In the genomic region with DNA sequence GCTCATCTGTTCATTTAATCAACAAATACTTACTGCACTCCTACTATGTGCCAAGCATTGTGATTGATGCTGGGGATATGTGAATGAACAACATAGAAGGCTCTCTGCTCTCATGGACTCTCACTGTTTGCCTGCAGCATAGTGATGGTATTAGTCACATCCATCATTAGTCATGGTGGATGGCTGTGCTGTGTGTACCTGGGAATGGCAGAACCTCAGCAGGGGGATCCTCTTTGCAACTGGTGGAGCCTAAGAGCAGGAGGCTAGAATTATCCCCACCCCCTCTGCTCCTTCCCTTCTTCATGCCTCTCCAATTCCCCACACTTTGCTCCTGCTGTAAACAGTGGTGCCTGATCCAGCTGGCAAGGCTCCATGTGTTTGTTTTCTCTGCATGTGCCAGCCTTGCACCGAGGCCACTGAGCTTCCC, we compare ENCODE assay signal across 8 cellular contexts. TPM values are rescaled to one million over a fixed set of nuclear protein-coding genes. Genes with fewer than 3 reads are reported as not detected.
DNase-seq lines count a peak whose midpoint lies in the region; ATAC-seq, FAIRE-seq and TF ChIP-seq lines count a peak whose summit lies in the region.

No MANE protein-coding gene starts in this region.

- H3K4me1 ChIP-seq in HepG2 (ENCODE audit: insufficient read depth, low read length): no peaks in the 10 kb centered on the region

- H3K9me3 Mint-ChIP-seq in T-helper 2 cell treated with Interferon-gamma antibody and Interleukin-4, amounts not matched to agents 5 μg/mL and 100 μg/mL, for 36 hours: no peaks in the 10 kb centered on the region

- H2AFZ ChIP-seq in HepG2 (ENCODE audit: low read length): no peak overlapping the region

- TF ChIP-seq EP300 in HepG2 (IDR thresholded peaks at IDR 0.05; ENCODE audit: low read depth in 2 of 2, low read length in 2 of 2): no peak
- TF ChIP-seq EP300 in HepG2 (CRISPR knock-in tag; IDR thresholded peaks at IDR 0.05; ENCODE audit: borderline replicate concordance): no peak

- ATAC-seq in HepG2 (peak; percentile 95), GM18502 (IDR thresholded peaks at IDR 0.05; ENCODE audit: poor library complexity, unreplicated experiment) (no peak)

- H3K27me3 ChIP-seq in HepG2 (ENCODE audit: control insufficient read depth in 1 of 2, insufficient read depth in 2 of 2, low read length in 2 of 2): peaks cover 0 to 17% of the 10 kb centered on the region in 2 experiments; a peak in 1 of 5 replicates

- POLR2A ChIA-PET in HepG2 (lab: Yijun Ruan, JAX): no interaction called here

- 0% methylated on average over 1 of the region's 1 CpG for WGBS in HepG2 (ENCODE audit: low lambda C conversion rate)

- BruUV-seq in HepG2 (replicated peaks; lab: Mats Ljungman, UMichigan): no TSS peak

- DNase-seq in COR-L47 (lab: John Stamatoyannopoulos, UW) (peak; percentile 95), NCI-H1092 treated with DMSO at 0.1 percent for 48 hours (lab: John Stamatoyannopoulos, UW) (peak; percentile 84), amniotic stem cell (lab: John Stamatoyannopoulos, UW) (peak; percentile 48), HepG2 (ENCODE audit: low spot score) (peak; percentile 58), NCI-H1048 (lab: John Stamatoyannopoulos, UW) (no peak)
- no peak for DNase-seq in T-helper 2 cell treated with Interferon-gamma antibody and Interleukin-4, amounts not matched to agents 5 μg/mL and 100 μg/mL, for 36 hours (ENCODE audit: low spot score)
- no peak for DNase-seq in activated CD8-positive, alpha-beta memory T cell treated with anti-CD3 and anti-CD28 coated beads, Interleukin-2, amount 50 U/mL, for 4 hours

- no peaks in the 10 kb centered on the region for H3K36me3 Mint-ChIP-seq in T-helper 2 cell treated with Interferon-gamma antibody and Interleukin-4, amounts not matched to agents 5 μg/mL and 100 μg/mL, for 36 hours (ENCODE audit: low read depth)

- H3K9me3 ChIP-seq in HepG2 (ENCODE audit: low read length): no peaks in the 10 kb centered on the region

- H3K4me2 ChIP-seq in HepG2 (ENCODE audit: low read depth, low read length): no peak overlapping the region

- no peak overlapping the region for H3K4me3 ChIP-seq in HepG2 (replicated peaks in 1 of 3; ENCODE audit: insufficient read depth in 1 of 3, low read depth in 2 of 3, low read length in 3 of 3)

- no peaks in the 10 kb centered on the region for H3K36me3 ChIP-seq in HepG2 (replicated peaks in 1 of 2; ENCODE audit: control insufficient read depth in 1 of 2, insufficient read depth in 2 of 2, low read length in 2 of 2)

- FAIRE-seq in HepG2 (lab: Jason Lieb, UNC): no peak

- intact Hi-C loops in HepG2 (cut with micrococcal nuclease; ENCODE audit: unreplicated experiment): no loop called here

- no peaks in the 10 kb centered on the region for H3K27me3 Mint-ChIP-seq in T-helper 2 cell treated with Interferon-gamma antibody and Interleukin-4, amounts not matched to agents 5 μg/mL and 100 μg/mL, for 36 hours (ENCODE audit: low read depth)

- TF ChIP-seq POLR2A in HepG2 (IDR thresholded peaks at IDR 0.05; ENCODE audit: insufficient read depth in 1 of 2, low read depth in 2 of 2, low read length in 2 of 2): no peak

- no peak overlapping the region for H3K27ac Mint-ChIP-seq in T-helper 2 cell treated with Interferon-gamma antibody and Interleukin-4, amounts not matched to agents 5 μg/mL and 100 μg/mL, for 36 hours

- in situ Hi-C loops in HepG2 (cut with HindIII; ENCODE audit: extremely low pct_ligation_motif_present, low pct_unique_long_range_greater_than_20kb): no loop called here

- no peaks in the 10 kb centered on the region for H4K20me1 ChIP-seq in HepG2 (ENCODE audit: insufficient read depth, low read length)

- no peaks in the 10 kb centered on the region for H3K79me2 ChIP-seq in HepG2 (ENCODE audit: insufficient read depth, low read length)

- TF ChIP-seq CTCF in HepG2 (CRISPR knock-in tag; IDR thresholded peaks at IDR 0.05): no peak

- no peak overlapping the region for H3K27ac ChIP-seq in HepG2 (ENCODE audit: extremely low read length, insufficient read depth, low read length)

- CTCF ChIA-PET in HepG2 (lab: Yijun Ruan, JAX; ENCODE audit: low intra/inter-chr PET ratio, low total read pairs): no interaction called here

- no peak overlapping the region for H3K4me3 Mint-ChIP-seq in T-helper 2 cell treated with Interferon-gamma antibody and Interleukin-4, amounts not matched to agents 5 μg/mL and 100 μg/mL, for 36 hours

- H3K4me1 Mint-ChIP-seq in T-helper 2 cell treated with Interferon-gamma antibody and Interleukin-4, amounts not matched to agents 5 μg/mL and 100 μg/mL, for 36 hours (ENCODE audit: low read depth): no peaks in the 10 kb centered on the region

- TF ChIP-seq RAD21 in HepG2 (CRISPR knock-in tag; IDR thresholded peaks at IDR 0.05): no peak

- no peak overlapping the region for H3K9ac ChIP-seq in HepG2 (ENCODE audit: insufficient read depth, low read depth, low read length)

TF ChIP-seq in HepG2, 621 proteins besides CTCF, POLR2A, EP300 and RAD21:
- TF ChIP-seq ZNF644 (CRISPR knock-in tag; IDR thresholded peaks at IDR 0.05; ENCODE audit: low read depth) (peak; percentile 58; the same call in 1 of the 2 replicates), FOSL1 (CRISPR knock-in tag; IDR thresholded peaks at IDR 0.05; ENCODE audit: borderline replicate concordance) (peak; percentile 49; the same call in 1 of the 2 replicates), TEAD3 (CRISPR knock-in tag; optimal IDR thresholded peaks at IDR 0.05; ENCODE audit: borderline replicate concordance) (peak; percentile 83), ZKSCAN1 (IDR thresholded peaks at IDR 0.05; ENCODE audit: low read length) (peak; percentile 98), JUN (CRISPR knock-in tag; IDR thresholded peaks at IDR 0.05) (peak; percentile 34; the same call in 1 of the 2 replicates), GATA4 (IDR thresholded peaks at IDR 0.05; ENCODE audit: borderline replicate concordance, low read depth) (no peak), HMGA1 (CRISPR knock-in tag; conservative IDR thresholded peaks at IDR 0.05) (no peak), FOXA1 (IDR thresholded peaks at IDR 0.05) (no peak), FOXA1 (CRISPR knock-in tag; IDR thresholded peaks at IDR 0.05) (0 out of 2 replicates have a peak, but pooled peaks have one; percentile 23), ZNF564 (CRISPR knock-in tag; IDR thresholded peaks at IDR 0.05) (no peak), FOSL2 (CRISPR knock-in tag; IDR thresholded peaks at IDR 0.05) (peak; percentile 95)
- TF ChIP-seq, protein P1, sequence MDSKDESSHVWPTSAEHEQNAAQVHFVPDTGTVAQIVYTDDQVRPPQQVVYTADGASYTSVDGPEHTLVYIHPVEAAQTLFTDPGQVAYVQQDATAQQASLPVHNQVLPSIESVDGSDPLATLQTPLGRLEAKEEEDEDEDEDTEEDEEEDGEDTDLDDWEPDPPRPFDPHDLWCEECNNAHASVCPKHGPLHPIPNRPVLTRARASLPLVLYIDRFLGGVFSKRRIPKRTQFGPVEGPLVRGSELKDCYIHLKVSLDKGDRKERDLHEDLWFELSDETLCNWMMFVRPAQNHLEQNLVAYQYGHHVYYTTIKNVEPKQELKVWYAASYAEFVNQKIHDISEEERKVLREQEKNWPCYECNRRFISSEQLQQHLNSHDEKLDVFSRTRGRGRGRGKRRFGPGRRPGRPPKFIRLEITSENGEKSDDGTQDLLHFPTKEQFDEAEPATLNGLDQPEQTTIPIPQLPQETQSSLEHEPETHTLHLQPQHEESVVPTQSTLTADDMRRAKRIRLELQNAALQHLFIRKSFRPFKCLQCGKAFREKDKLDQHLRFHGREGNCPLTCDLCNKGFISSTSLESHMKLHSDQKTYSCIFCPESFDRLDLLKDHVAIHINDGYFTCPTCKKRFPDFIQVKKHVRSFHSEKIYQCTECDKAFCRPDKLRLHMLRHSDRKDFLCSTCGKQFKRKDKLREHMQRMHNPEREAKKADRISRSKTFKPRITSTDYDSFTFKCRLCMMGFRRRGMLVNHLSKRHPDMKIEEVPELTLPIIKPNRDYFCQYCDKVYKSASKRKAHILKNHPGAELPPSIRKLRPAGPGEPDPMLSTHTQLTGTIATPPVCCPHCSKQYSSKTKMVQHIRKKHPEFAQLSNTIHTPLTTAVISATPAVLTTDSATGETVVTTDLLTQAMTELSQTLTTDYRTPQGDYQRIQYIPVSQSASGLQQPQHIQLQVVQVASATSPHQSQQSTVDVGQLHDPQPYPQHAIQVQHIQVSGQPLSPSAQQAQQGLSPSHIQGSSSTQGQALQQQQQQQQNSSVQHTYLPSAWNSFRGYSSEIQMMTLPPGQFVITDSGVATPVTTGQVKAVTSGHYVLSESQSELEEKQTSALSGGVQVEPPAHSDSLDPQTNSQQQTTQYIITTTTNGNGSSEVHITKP (CRISPR knock-in tag; IDR thresholded peaks at IDR 0.05; ENCODE audit: low read depth): peak; percentile 22; the same call in 1 of the 2 replicates

RNA-seq across cellular contexts. Expression of a gene that starts 20.5 kb away (rescaled TPM):
- not detected in 2 replicates for total RNA-seq in HepG2 (2016; rRNA removed; fragmentation: Illumina TruSeq; extraction: Trizol)
- not detected in 2 replicates for total RNA-seq in HepG2 (2016; cell fraction: cytosol; rRNA removed; fragmentation: Illumina TruSeq; extraction: Trizol; ENCODE audit: low read depth)
- not detected in 2 replicates for total RNA-seq in HepG2 (2016; cell fraction: insoluble cytoplasmic fraction; rRNA removed; fragmentation: Illumina TruSeq; extraction: Trizol)
- not detected in 2 replicates for total RNA-seq in HepG2 (2016; cell fraction: membrane; rRNA removed; fragmentation: Illumina TruSeq; extraction: Trizol)
- not detected in 2 replicates for total RNA-seq in HepG2 (2016; cell fraction: nucleus; rRNA removed; fragmentation: Illumina TruSeq; extraction: Trizol)
- polyA plus RNA-seq in HepG2 (2011; rRNA removed): 0.04 TPM in 1 of 2 replicates, not detected in the other
- polyA plus RNA-seq in HepG2 (2011; cell fraction: cytosol; rRNA removed): 0.08 TPM in 1 of 2 replicates, not detected in the other
- 0.03 and 0.05 TPM in 2 replicates for polyA plus RNA-seq in HepG2 (2011; cell fraction: nucleus; rRNA removed)
- not detected in 2 replicates for polyA plus RNA-seq in HepG2 (2012)
- polyA plus RNA-seq in HepG2 (2016; cell fraction: cytosol; fragmentation: Illumina TruSeq; extraction: Trizol; ENCODE audit: low read depth): not detected in 2 replicates
- not detected in 2 replicates for polyA plus RNA-seq in HepG2 (2016; cell fraction: insoluble cytoplasmic fraction; fragmentation: Illumina TruSeq; extraction: Trizol; ENCODE audit: low read depth)
- not detected in 2 replicates for polyA plus RNA-seq in HepG2 (2016; cell fraction: membrane; fragmentation: Illumina TruSeq; extraction: Trizol; ENCODE audit: low read depth)
- not detected in 2 replicates for polyA plus RNA-seq in HepG2 (2016; cell fraction: nucleus; fragmentation: Illumina TruSeq; extraction: Trizol; ENCODE audit: insufficient read depth, low read depth)
- 0.30 TPM in 1 of 2 replicates, not detected in the other for polyA minus RNA-seq in HepG2 (2011; rRNA and poly(A)+ RNA removed; ENCODE audit: low replicate concordance)
- polyA minus RNA-seq in HepG2 (2011; cell fraction: cytosol; rRNA and poly(A)+ RNA removed): not detected in 2 replicates
- 0.39 TPM in 1 of 2 replicates, not detected in the other for polyA minus RNA-seq in HepG2 (2011; cell fraction: nucleus; rRNA and poly(A)+ RNA removed)

Comparison
In these comparisons a context has a peak if more than half of its experiments do, and no peak if none do; other contexts are left out.
1. DNase-seq: peak in COR-L47 (single experiment), NCI-H1092 treated with DMSO at 0.1 percent for 48 hours (single experiment), amniotic stem cell (single experiment) and HepG2 (single experiment); none in NCI-H1048 (single experiment), T-helper 2 cell treated with Interferon-gamma antibody and Interleukin-4, amounts not matched to agents 5 μg/mL and 100 μg/mL, for 36 hours (single experiment) and activated CD8-positive, alpha-beta memory T cell treated with anti-CD3 and anti-CD28 coated beads, Interleukin-2, amount 50 U/mL, for 4 hours (single experiment).